ENCODE assay signal across 8 cellular contexts in the genomic region with DNA sequence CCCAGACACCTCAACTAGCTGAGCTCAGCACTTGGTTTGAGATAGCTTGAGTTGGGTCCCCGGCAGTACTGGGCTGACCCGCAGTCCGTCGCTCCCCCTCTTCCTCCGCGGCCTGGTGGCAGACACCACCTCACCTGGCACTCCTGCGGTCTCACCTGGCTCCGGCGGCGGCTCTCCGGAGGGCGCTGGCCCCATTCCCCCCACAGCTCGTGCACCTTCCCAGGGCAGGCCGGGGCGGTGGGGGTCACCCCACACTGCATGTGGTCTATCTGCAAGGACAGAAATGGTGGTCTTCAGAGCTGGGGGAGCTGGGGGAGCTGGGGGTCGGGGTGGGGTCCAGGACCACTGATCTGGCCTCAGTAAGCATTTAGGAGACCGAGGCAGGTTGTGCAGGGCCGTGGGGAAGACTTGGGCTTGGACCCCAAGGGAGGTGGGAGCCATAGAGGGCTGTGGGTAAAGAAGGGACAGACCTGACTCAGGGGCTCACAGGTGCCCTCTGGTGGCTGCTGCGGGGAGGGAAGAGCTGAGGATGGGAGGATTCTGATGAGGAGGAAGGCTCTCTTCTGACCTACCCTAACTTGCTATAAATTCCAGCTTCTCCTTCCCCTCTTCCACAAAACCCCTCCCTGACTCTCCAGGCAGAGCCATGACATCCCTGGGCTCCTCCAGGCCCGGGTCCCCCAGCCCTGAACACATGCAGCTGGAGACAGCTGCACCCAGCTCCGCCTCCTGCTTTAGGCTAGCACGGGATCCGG. TPM values are rescaled to one million over a fixed set of nuclear protein-coding genes. Genes with fewer than 3 reads are reported as not detected.
DNase-seq lines count a peak whose midpoint lies in the region; ATAC-seq, FAIRE-seq and TF ChIP-seq lines count a peak whose summit lies in the region.

No MANE protein-coding gene starts in this region.

- H2AFZ ChIP-seq in astrocyte (ENCODE audit: low read depth, low read length) = no peak overlapping the region

- POLR2A ChIA-PET in HEK293T (lab: Yijun Ruan, JAX) = interaction anchor here (1.9 kb wide), 1 partner anchor 54 kb away, joined by 6 read pairs; a partner anchor contains a TSS

- no peaks in the 10 kb centered on the region for H3K36me3 ChIP-seq in CD4-positive, CD25-positive, alpha-beta regulatory T cell (ENCODE audit: control insufficient read depth, insufficient read depth, low read length)
- H3K36me3 ChIP-seq in astrocyte (ENCODE audit: insufficient read depth, low read length) = no peaks in the 10 kb centered on the region

- peaks cover 19% of the 10 kb centered on the region for H3K27me3 Mint-ChIP-seq in CD4-positive, CD25-positive, alpha-beta regulatory T cell
- peaks cover 24% of the 10 kb centered on the region for H3K27me3 Mint-ChIP-seq in astrocyte (ENCODE audit: low read depth, unreplicated experiment)

- H3K79me2 ChIP-seq in astrocyte (ENCODE audit: insufficient read depth, low read length) = no peaks in the 10 kb centered on the region

- no peaks in the 10 kb centered on the region for H3K36me3 Mint-ChIP-seq in CD4-positive, CD25-positive, alpha-beta regulatory T cell
- H3K36me3 Mint-ChIP-seq in astrocyte (ENCODE audit: low read depth, unreplicated experiment) = no peaks in the 10 kb centered on the region

- no peaks in the 10 kb centered on the region for H3K4me1 ChIP-seq in CD4-positive, CD25-positive, alpha-beta regulatory T cell (ENCODE audit: control insufficient read depth, insufficient read depth, low read length, poor library complexity, severe bottlenecking)
- no peaks in the 10 kb centered on the region for H3K4me1 ChIP-seq in astrocyte (ENCODE audit: insufficient read depth, low read length)

- no peak overlapping the region for H3K9ac ChIP-seq in astrocyte (ENCODE audit: low read length)

- no peaks in the 10 kb centered on the region for H4K20me1 ChIP-seq in astrocyte (ENCODE audit: insufficient read depth, low read length)

- no peak overlapping the region for H3K4me3 ChIP-seq in CD4-positive, CD25-positive, alpha-beta regulatory T cell (ENCODE audit: low read depth, low read length)
- no peak overlapping the region for H3K4me3 ChIP-seq in astrocyte (ENCODE audit: insufficient read depth, low read depth, low read length)

- no peak for FAIRE-seq in astrocyte (lab: Jason Lieb, UNC)

- no peaks in the 10 kb centered on the region for H3K9me3 Mint-ChIP-seq in CD4-positive, CD25-positive, alpha-beta regulatory T cell
- peaks cover under 1% of the 10 kb centered on the region for H3K9me3 Mint-ChIP-seq in astrocyte (ENCODE audit: unreplicated experiment)

- no peak overlapping the region for H3K27ac ChIP-seq in CD4-positive, CD25-positive, alpha-beta regulatory T cell (ENCODE audit: insufficient read depth, low read length, poor library complexity, severe bottlenecking)
- H3K27ac ChIP-seq in astrocyte (ENCODE audit: low read depth, low read length) = no peak overlapping the region

- no peaks in the 10 kb centered on the region for H3K27me3 ChIP-seq in CD4-positive, CD25-positive, alpha-beta regulatory T cell (ENCODE audit: control insufficient read depth, insufficient read depth, low read length)
- no peaks in the 10 kb centered on the region for H3K27me3 ChIP-seq in astrocyte (ENCODE audit: insufficient read depth, low read length)

- CTCF ChIA-PET in HEK293T (lab: Yijun Ruan, JAX) = interaction anchor here (0.5 to 2.9 kb wide), 12 partner anchors 9 to 258 kb away, joined by 3 to 20 read pairs (median 4); a partner anchor contains a TSS

- no peak overlapping the region for H3K4me3 Mint-ChIP-seq in CD4-positive, CD25-positive, alpha-beta regulatory T cell
- H3K4me3 Mint-ChIP-seq in astrocyte (ENCODE audit: unreplicated experiment) = no peak overlapping the region

- peak; percentile 47 to 60 (median 54) for DNase-seq in CD4-positive, CD25-positive, alpha-beta regulatory T cell
- DNase-seq in HEK293T (ENCODE audit: extremely low spot score) = peak; percentile 65
- peak; percentile 42 for DNase-seq in T1000 (lab: John Stamatoyannopoulos, UW)
- no peak for DNase-seq in astrocyte (ENCODE audit: low read depth)
- DNase-seq in islet precursor cell = peak; percentile 82
- DNase-seq in stimulated activated CD4-positive, alpha-beta T cell treated with anti-CD3 and anti-CD28 coated beads, TNF-alpha, amount 100 ng/mL, for 24 hours (ENCODE audit: low read depth in 3 of 3) = peak; percentile 35 to 72 (median 57)

- H3K4me1 Mint-ChIP-seq in CD4-positive, CD25-positive, alpha-beta regulatory T cell = no peaks in the 10 kb centered on the region
- peaks cover 6% of the 10 kb centered on the region for H3K4me1 Mint-ChIP-seq in astrocyte (ENCODE audit: low read depth, unreplicated experiment)

- TF ChIP-seq CTCF in astrocyte (IDR thresholded peaks at IDR 0.05; ENCODE audit: insufficient read depth, low read depth, low read length) = peak; percentile 63

- H3K9me3 ChIP-seq in CD4-positive, CD25-positive, alpha-beta regulatory T cell (ENCODE audit: control insufficient read depth in 2 of 2, low read length in 2 of 2) = no peaks in the 10 kb centered on the region
- no peaks in the 10 kb centered on the region for H3K9me3 ChIP-seq in astrocyte (ENCODE audit: insufficient read depth, low read depth, low read length)

- H3K27ac Mint-ChIP-seq in CD4-positive, CD25-positive, alpha-beta regulatory T cell = no peak overlapping the region
- H3K27ac Mint-ChIP-seq in astrocyte (ENCODE audit: unreplicated experiment) = no peak overlapping the region

- H3K4me2 ChIP-seq in astrocyte (ENCODE audit: low read length) = no peak overlapping the region

- ATAC-seq in CD4-positive, CD25-positive, alpha-beta regulatory T cell (ENCODE audit: low read depth in 2 of 2) = peak; percentile 64 to 66
- ATAC-seq in GM21526 (IDR thresholded peaks at IDR 0.05; ENCODE audit: low FRiP score, unreplicated experiment) = no peak
- no peak for ATAC-seq in GM21619 (IDR thresholded peaks at IDR 0.05; ENCODE audit: unreplicated experiment)

TF ChIP-seq in HEK293T, 16 proteins besides CTCF, POLR2A, EP300 and RAD21:
- no peak for TF ChIP-seq L3MBTL2 (conservative IDR thresholded peaks at IDR 0.05)
- TF ChIP-seq FOXM1 (IDR thresholded peaks at IDR 0.05; ENCODE audit: borderline replicate concordance) = no peak
- TF ChIP-seq LEF1 (IDR thresholded peaks at IDR 0.05; ENCODE audit: borderline replicate concordance) = no peak
- no peak for TF ChIP-seq TARDBP (IDR thresholded peaks at IDR 0.05)
- TF ChIP-seq ZNF384 (IDR thresholded peaks at IDR 0.05) = no peak
- no peak for TF ChIP-seq HDGF (IDR thresholded peaks at IDR 0.05; ENCODE audit: borderline replicate concordance)
- TF ChIP-seq NFRKB (IDR thresholded peaks at IDR 0.05) = no peak
- no peak for TF ChIP-seq CTBP1 (IDR thresholded peaks at IDR 0.05; ENCODE audit: borderline replicate concordance)
- no peak for TF ChIP-seq BHLHE40 (IDR thresholded peaks at IDR 0.05; ENCODE audit: borderline replicate concordance)
- TF ChIP-seq, protein P1, sequence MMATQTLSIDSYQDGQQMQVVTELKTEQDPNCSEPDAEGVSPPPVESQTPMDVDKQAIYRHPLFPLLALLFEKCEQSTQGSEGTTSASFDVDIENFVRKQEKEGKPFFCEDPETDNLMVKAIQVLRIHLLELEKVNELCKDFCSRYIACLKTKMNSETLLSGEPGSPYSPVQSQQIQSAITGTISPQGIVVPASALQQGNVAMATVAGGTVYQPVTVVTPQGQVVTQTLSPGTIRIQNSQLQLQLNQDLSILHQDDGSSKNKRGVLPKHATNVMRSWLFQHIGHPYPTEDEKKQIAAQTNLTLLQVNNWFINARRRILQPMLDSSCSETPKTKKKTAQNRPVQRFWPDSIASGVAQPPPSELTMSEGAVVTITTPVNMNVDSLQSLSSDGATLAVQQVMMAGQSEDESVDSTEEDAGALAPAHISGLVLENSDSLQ (IDR thresholded peaks at IDR 0.05) = no peak
- no peak for TF ChIP-seq SUZ12 (IDR thresholded peaks at IDR 0.05)
- TF ChIP-seq FOXA1 (IDR thresholded peaks at IDR 0.05) = no peak
- TF ChIP-seq SP1 (IDR thresholded peaks at IDR 0.05) = no peak
- no peak for TF ChIP-seq ELF4 (IDR thresholded peaks at IDR 0.05)
- no peak for TF ChIP-seq ARNT (IDR thresholded peaks at IDR 0.05)

RNA-seq across cellular contexts. Expression of a gene that starts 6.7 kb away (rescaled TPM):
- not detected for total RNA-seq in CD4-positive, CD25-positive, alpha-beta regulatory T cell
- polyA plus RNA-seq in CD4-positive, CD25-positive, alpha-beta regulatory T cell = under 1 TPM in 3 of 4 donors, not detected in 1; 0.02 to 0.13 (median 0.05) TPM
- 0.05 TPM in 1 of 2 replicates, not detected in the other for total RNA-seq in astrocyte

RNA-seq across cellular contexts. Expression of a gene that starts 10.0 kb away (rescaled TPM):
- total RNA-seq in CD4-positive, CD25-positive, alpha-beta regulatory T cell = not detected
- polyA plus RNA-seq in CD4-positive, CD25-positive, alpha-beta regulatory T cell = under 1 TPM in 3 of 4 donors, not detected in 1; 0.07 to 0.97 (median 0.25) TPM
- total RNA-seq in astrocyte = not detected in 2 replicates

RNA-seq across cellular contexts. Expression of a gene that starts 14.9 kb away (rescaled TPM):
- total RNA-seq in CD4-positive, CD25-positive, alpha-beta regulatory T cell = 0.49 TPM
- 1 to 10 TPM in 3 of 4 donors, under 1 TPM in 1; 0.47 to 1.4 (median 1.2) TPM for polyA plus RNA-seq in CD4-positive, CD25-positive, alpha-beta regulatory T cell
- 0.14 and 0.19 TPM in 2 replicates for total RNA-seq in astrocyte

RNA-seq across cellular contexts. Expression of a gene that starts 34.5 kb away (rescaled TPM):
- total RNA-seq in CD4-positive, CD25-positive, alpha-beta regulatory T cell = not detected
- not detected for polyA plus RNA-seq in CD4-positive, CD25-positive, alpha-beta regulatory T cell
- total RNA-seq in astrocyte = 14.3 and 17.5 TPM in 2 replicates

RNA-seq across cellular contexts. Expression of a gene that starts 52.9 kb away (rescaled TPM):
- 32.7 TPM for total RNA-seq in CD4-positive, CD25-positive, alpha-beta regulatory T cell
- 10 to 100 TPM; 11.5 to 12.6 (median 12.2) TPM for polyA plus RNA-seq in CD4-positive, CD25-positive, alpha-beta regulatory T cell
- 78.9 and 79.8 TPM in 2 replicates for total RNA-seq in astrocyte

Comparison
In these comparisons a context has a peak if more than half of its experiments do, and no peak if none do; other contexts are left out.
1. ATAC-seq: peak in CD4-positive, CD25-positive, alpha-beta regulatory T cell (2 of 2); none in GM21526 (single experiment) and GM21619 (single experiment).